Comparison of ENCODE assay signal across 15 cellular contexts in the genomic region with DNA sequence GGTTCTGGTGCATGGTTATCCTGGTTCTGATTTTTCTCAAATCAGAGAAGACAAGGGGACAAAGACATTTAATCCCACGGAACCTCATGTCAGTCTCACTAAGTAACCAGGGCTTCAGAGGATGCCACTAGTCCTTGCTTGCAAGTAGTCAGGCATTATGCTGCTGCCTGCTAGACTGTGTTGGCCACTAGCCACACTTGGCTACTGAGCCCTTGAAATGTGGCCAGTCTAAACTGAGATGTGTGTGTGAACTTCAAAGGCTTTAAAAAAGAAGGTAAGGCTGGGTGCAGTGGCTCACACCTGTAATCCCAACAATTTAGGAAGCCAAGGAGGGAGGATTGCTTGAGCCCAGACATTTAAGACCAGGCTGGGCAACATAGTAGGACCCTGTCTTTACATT. TPM values are rescaled to one million over a fixed set of nuclear protein-coding genes. Genes with fewer than 3 reads are reported as not detected.
A peak's percentile ranks its signal among the peaks of the same experiment; 100 is the strongest.
DNase-seq lines count a peak whose midpoint lies in the region; ATAC-seq and TF ChIP-seq lines count a peak whose summit lies in the region.
"Had no signal": no experiment of that assay in that cellular context is flagged by ENCODE, and none has a peak within 500 bp of the region (broad histone marks: within the 10 kb centered on the region; RNA-seq: fewer than 3 reads in every experiment).

No MANE protein-coding gene starts in this region.

- H3K4me3 ChIP-seq in LNCaP clone FGC (ENCODE audit: low read depth, low read length) (no peak overlapping the region), astrocyte of the spinal cord (ENCODE audit: low read depth, low read length) (no peak overlapping the region), upper lobe of right lung (no peak overlapping the region)
- H3K4me3 ChIP-seq: GM23338 had no signal

- no peaks in the 10 kb centered on the region for H3K36me3 ChIP-seq in upper lobe of right lung

- intact Hi-C loops in upper lobe of right lung (cut with DNase I), result no loop called here

- TF ChIP-seq CTCF in LNCaP clone FGC (IDR thresholded peaks at IDR 0.05; ENCODE audit: control insufficient read depth, extremely low read depth, insufficient read depth) (no peak), astrocyte of the spinal cord (IDR thresholded peaks at IDR 0.05; ENCODE audit: low read depth, low read length) (no peak), upper lobe of right lung (IDR thresholded peaks at IDR 0.05) (no peak)

- no peak overlapping the region for H3K27ac ChIP-seq in upper lobe of right lung

- peaks cover 7% of the 10 kb centered on the region for H3K4me1 ChIP-seq in upper lobe of right lung

- no peaks in the 10 kb centered on the region for H3K9me3 ChIP-seq in upper lobe of right lung

- in situ Hi-C loops in astrocyte of the spinal cord (cut with HindIII; ENCODE audit: low sequenced_read_pairs), result no loop called here

- no peak for ATAC-seq in GM21526 (IDR thresholded peaks at IDR 0.05; ENCODE audit: low FRiP score, unreplicated experiment)
- ATAC-seq in upper lobe of right lung, result no peak
- ATAC-seq: GM23338 had no signal

- DNase-seq in Ammon's horn (ENCODE audit: low spot score) (peak; percentile 20), LNCaP clone FGC (ENCODE audit: low read depth) (peak; percentile 50), astrocyte of the spinal cord (ENCODE audit: low read depth, low spot score) (peak; percentile 48), medulla oblongata (ENCODE audit: extremely low spot score) (peak; percentile 28), NCI-H1417 (lab: John Stamatoyannopoulos, UW) (no peak), NAMALWA (ENCODE audit: low spot score) (no peak), upper lobe of right lung (no peak)
- DNase-seq: CD4-positive, alpha-beta T cell; DMS79; EL; H9 had no signal

- H3K27me3 ChIP-seq in upper lobe of right lung, result no peaks in the 10 kb centered on the region

RNA-seq across cellular contexts. Expression of gene IGFBP7, which starts 48.6 kb away (rescaled TPM):
- 661 TPM for total RNA-seq in upper lobe of right lung
- total RNA-seq: B cell, HT-29 had no signal

Comparison
In these comparisons a context has a peak if more than half of its experiments do, and no peak if none do; other contexts are left out.
1. DNase-seq: peak in Ammon's horn (single experiment), LNCaP clone FGC (single experiment), astrocyte of the spinal cord (single experiment) and medulla oblongata (single experiment); none in NCI-H1417 (0 of 3), NAMALWA (single experiment) and upper lobe of right lung (single experiment).